ENCODE assay signal across 1 cellular context in the genomic region with DNA sequence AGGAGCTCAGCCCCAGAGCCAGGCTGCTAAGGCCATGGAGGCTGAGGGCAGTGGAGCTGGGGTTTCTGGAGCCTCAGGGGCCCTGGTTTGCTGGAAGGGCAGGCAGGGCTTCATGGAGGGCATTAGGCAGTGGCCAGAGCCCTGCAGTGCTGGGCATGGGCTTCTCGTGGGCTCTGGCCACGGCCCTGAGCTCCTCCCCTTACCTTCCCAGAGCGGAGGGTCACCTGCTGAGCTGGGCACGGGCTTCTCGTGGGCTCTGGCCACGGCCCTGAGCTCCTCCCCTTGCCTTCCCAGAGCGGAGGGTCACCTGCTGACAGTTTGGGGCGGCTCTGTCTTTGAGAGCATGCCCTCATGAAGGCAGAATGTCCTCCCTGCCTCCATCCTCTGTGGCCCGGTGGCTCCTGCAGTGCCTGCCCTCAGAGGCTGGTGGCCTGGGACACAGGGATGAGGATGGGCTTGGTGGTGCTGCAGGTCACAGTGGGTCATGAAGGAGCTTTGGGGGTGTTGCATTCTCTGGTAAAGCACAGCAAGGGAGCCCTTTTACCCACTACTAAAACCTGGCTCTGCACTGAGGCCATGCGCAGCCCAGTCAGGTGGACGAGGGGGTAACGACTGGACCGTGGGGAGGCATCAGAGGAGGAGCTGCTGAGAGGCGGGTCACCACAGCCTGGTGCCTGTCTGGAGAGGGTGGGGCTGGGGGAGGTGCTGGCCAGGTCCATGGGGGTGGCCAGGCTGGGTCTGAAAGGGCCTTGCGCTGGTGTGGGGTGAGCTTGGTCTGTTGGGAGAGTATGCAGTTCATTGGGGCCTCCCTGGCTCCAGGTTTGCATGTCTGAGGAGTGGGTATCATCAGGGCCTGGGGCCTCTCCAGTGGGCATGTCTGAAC.
TF ChIP-seq lines count a peak whose summit lies in the region.

No MANE protein-coding gene starts in this region.

TF ChIP-seq in H1, 55 proteins besides CTCF, POLR2A, EP300 and RAD21:
- TF ChIP-seq HDAC2 (IDR thresholded peaks at IDR 0.05; ENCODE audit: borderline replicate concordance in 1 of 2, low read depth in 2 of 2, low read length in 2 of 2): no peak
- no peak for TF ChIP-seq KDM5A (IDR thresholded peaks at IDR 0.05; ENCODE audit: low read length)
- TF ChIP-seq CREB1 (IDR thresholded peaks at IDR 0.05): no peak
- TF ChIP-seq POLR2AphosphoS5 (IDR thresholded peaks at IDR 0.05; ENCODE audit: low read depth, low read length): no peak
